Comparison of ENCODE assay signal across 13 cellular contexts in genomic region chr4:77695769-77696168, GRCh38.
DNase-seq lines count a peak whose midpoint lies in the region; ATAC-seq, FAIRE-seq and TF ChIP-seq lines count a peak whose summit lies in the region.
"Had no signal": no experiment of that assay in that cellular context is flagged by ENCODE, and none has a peak within 500 bp of the region (broad histone marks: within the 10 kb centered on the region; RNA-seq: fewer than 3 reads in every experiment).

No MANE protein-coding gene starts in this region.

- H3K4me1 Mint-ChIP-seq in CD8-positive, alpha-beta T cell (ENCODE audit: low read depth) = no peaks in the 10 kb centered on the region

- no peak overlapping the region for H3K4me3 Mint-ChIP-seq in CD8-positive, alpha-beta T cell
- H3K4me3 Mint-ChIP-seq: mesothelial cell of epicardium; T-helper 1 cell treated with Interleukin-12 subunit alpha and Interleukin-12 subunit beta and Interleukin-4 antibody, amounts not matched to agents 30 μg/mL and 1 μg/mL, for 36 hours had no signal

- H3K9me3 Mint-ChIP-seq in CD8-positive, alpha-beta T cell = no peaks in the 10 kb centered on the region
- H3K9me3 Mint-ChIP-seq: mesothelial cell of epicardium; T-helper 1 cell treated with Interleukin-12 subunit alpha and Interleukin-12 subunit beta and Interleukin-4 antibody, amounts not matched to agents 30 μg/mL and 1 μg/mL, for 36 hours had no signal

- no peak for TF ChIP-seq POLR2A in H54 (IDR thresholded peaks at IDR 0.05; ENCODE audit: low read depth, low read length)

- CTCF ChIA-PET in CD8-positive, alpha-beta T cell (lab: Charles Lee) = no interaction called here

- H3K27ac Mint-ChIP-seq in CD8-positive, alpha-beta T cell = no peak overlapping the region
- H3K27ac Mint-ChIP-seq: mesothelial cell of epicardium; T-helper 1 cell treated with Interleukin-12 subunit alpha and Interleukin-12 subunit beta and Interleukin-4 antibody, amounts not matched to agents 30 μg/mL and 1 μg/mL, for 36 hours had no signal

- ATAC-seq in esophagus mucosa = peak; percentile 48
- ATAC-seq in CD8-positive, alpha-beta T cell = no peak

- no peaks in the 10 kb centered on the region for H3K4me1 ChIP-seq in HAP-1
- H3K4me1 ChIP-seq in CD8-positive, alpha-beta T cell (ENCODE audit: insufficient read depth, low read length) = no peaks in the 10 kb centered on the region

- H3K36me3 ChIP-seq in HAP-1 (replicated peaks) = no peaks in the 10 kb centered on the region
- H3K36me3 ChIP-seq in CD8-positive, alpha-beta T cell (ENCODE audit: insufficient read depth, low read length) = no peaks in the 10 kb centered on the region
- H3K36me3 ChIP-seq: thoracic aorta had no signal

- no peaks in the 10 kb centered on the region for H3K27me3 Mint-ChIP-seq in CD8-positive, alpha-beta T cell (ENCODE audit: low read depth)

- TF ChIP-seq CTCF in CD8-positive, alpha-beta T cell (IDR thresholded peaks at IDR 0.05) = no peak

- no peak overlapping the region for H3K27ac ChIP-seq in CD8-positive, alpha-beta T cell (ENCODE audit: low read depth, low read length)
- H3K27ac ChIP-seq: thoracic aorta had no signal

- in situ Hi-C loops in HAP-1 (cut with MboI; ENCODE audit: low sequenced_read_pairs) = no loop called here

- no peaks in the 10 kb centered on the region for H3K36me3 Mint-ChIP-seq in CD8-positive, alpha-beta T cell
- H3K36me3 Mint-ChIP-seq: mesothelial cell of epicardium had no signal

- intact Hi-C loops in CD8-positive, alpha-beta T cell (cut with DNase I, micrococcal nuclease) = no loop called here

- peak; percentile 98 for FAIRE-seq in H54 (lab: Jason Lieb, UNC)

- no peaks in the 10 kb centered on the region for H3K9me3 ChIP-seq in HAP-1
- H3K9me3 ChIP-seq in CD8-positive, alpha-beta T cell (ENCODE audit: low read length) = no peaks in the 10 kb centered on the region
- H3K9me3 ChIP-seq: thoracic aorta had no signal

- H3K27me3 ChIP-seq in HAP-1 (ENCODE audit: low read depth) = no peaks in the 10 kb centered on the region; the same call in 1 of the 2 replicates
- H3K27me3 ChIP-seq in CD8-positive, alpha-beta T cell (ENCODE audit: insufficient read depth, low read length) = no peaks in the 10 kb centered on the region

- no peak overlapping the region for H3K4me3 ChIP-seq in HAP-1
- H3K4me3 ChIP-seq in CD8-positive, alpha-beta T cell (ENCODE audit: low read depth, low read length) = no peak overlapping the region
- H3K4me3 ChIP-seq: thoracic aorta had no signal

- DNase-seq in H54 (ENCODE audit: insufficient read length, low spot score) = peak; percentile 29
- DNase-seq in RPMI7951 (ENCODE audit: low read depth) = peak; percentile 96
- DNase-seq in renal cortical epithelial cell (ENCODE audit: low read depth) = peak; percentile 97
- DNase-seq in HAP-1 (ENCODE audit: low spot score in 2 of 2) = no peak
- DNase-seq in CD8-positive, alpha-beta T cell = no peak
- DNase-seq in C1 segment of cervical spinal cord (lab: John Stamatoyannopoulos, UW) = no peak
- no peak for DNase-seq in NCI-H774 (lab: John Stamatoyannopoulos, UW)
- DNase-seq: effector CD4-positive, alpha-beta T cell; NCI-H2171 had no signal

- POLR2A ChIA-PET in CD8-positive, alpha-beta T cell (lab: Charles Lee) = no interaction called here

Comparison
In these comparisons a context has a peak if more than half of its experiments do, and no peak if none do; other contexts are left out.
1. DNase-seq: peak in H54 (single experiment), RPMI7951 (single experiment) and renal cortical epithelial cell (single experiment); none in HAP-1 (0 of 2), CD8-positive, alpha-beta T cell (0 of 7), C1 segment of cervical spinal cord (0 of 14) and NCI-H774 (single experiment).